ENCODE assay signal across 9 cellular contexts in genomic region chrX:7109838-7110793, GRCh38. TPM values are rescaled to one million over a fixed set of nuclear protein-coding genes. Genes with fewer than 3 reads are reported as not detected.
DNase-seq lines count a peak whose midpoint lies in the region; ATAC-seq and TF ChIP-seq lines count a peak whose summit lies in the region.
"Had no signal": no experiment of that assay in that cellular context is flagged by ENCODE, and none has a peak within 500 bp of the region (broad histone marks: within the 10 kb centered on the region; RNA-seq: fewer than 3 reads in every experiment).

No MANE protein-coding gene starts in this region.

- H3K9me2 ChIP-seq in GM23338 (ENCODE audit: insufficient read depth) = no peaks in the 10 kb centered on the region

- intact Hi-C loops in natural killer cell (cut with micrococcal nuclease) = no loop called here
- intact Hi-C loops in activated naive CD4-positive, alpha-beta T cell treated with anti-CD3 and anti-CD28 coated beads for 36 hours (cut with micrococcal nuclease) = no loop called here

- ATAC-seq in GM23338 (peak; percentile 62), natural killer cell (no peak)

- H3K27me3 Mint-ChIP-seq in GM23338 (ENCODE audit: insufficient read depth, low read depth, poor library complexity) = peaks cover 3% of the 10 kb centered on the region
- H3K27me3 Mint-ChIP-seq in natural killer cell (ENCODE audit: low read depth in 2 of 2) = no peaks in the 10 kb centered on the region
- H3K27me3 Mint-ChIP-seq in activated naive CD4-positive, alpha-beta T cell treated with anti-CD3 and anti-CD28 coated beads for 36 hours (ENCODE audit: low read depth) = no peaks in the 10 kb centered on the region

- peak overlapping the region; percentile 46; the same call in 1 of the 2 replicates for H3K27ac Mint-ChIP-seq in GM23338
- peak overlapping the region; percentile 3 to 87 for H3K27ac Mint-ChIP-seq in natural killer cell
- no peak overlapping the region for H3K27ac Mint-ChIP-seq in activated naive CD4-positive, alpha-beta T cell treated with anti-CD3 and anti-CD28 coated beads for 36 hours

- H3K4me2 ChIP-seq in GM23338 = 0 out of 2 replicates have a peak overlapping the region, but pooled peaks have one; percentile 38

- TF ChIP-seq CTCF in GM23338 (conservative IDR thresholded peaks at IDR 0.05; ENCODE audit: low read depth in 2 of 2) (no peak), natural killer cell (IDR thresholded peaks at IDR 0.05) (no peak)

- H3K36me3 Mint-ChIP-seq in GM23338 (ENCODE audit: low read depth) = peaks cover 5% of the 10 kb centered on the region; the same call in 1 of the 3 replicates
- H3K36me3 Mint-ChIP-seq in natural killer cell = no peaks in the 10 kb centered on the region
- no peaks in the 10 kb centered on the region for H3K36me3 Mint-ChIP-seq in activated naive CD4-positive, alpha-beta T cell treated with anti-CD3 and anti-CD28 coated beads for 36 hours (ENCODE audit: low read depth)

- H3K4me1 Mint-ChIP-seq in GM23338 = peaks cover 21% of the 10 kb centered on the region
- peaks cover 35 to 37% of the 10 kb centered on the region in 2 donors for H3K4me1 Mint-ChIP-seq in natural killer cell
- H3K4me1 Mint-ChIP-seq in activated naive CD4-positive, alpha-beta T cell treated with anti-CD3 and anti-CD28 coated beads for 36 hours (ENCODE audit: low read depth) = peaks cover 23% of the 10 kb centered on the region

- no peak overlapping the region for H2AFZ ChIP-seq in GM23338

- H3K27ac ChIP-seq in GM23338 (ENCODE audit: low read depth) (no peak overlapping the region), KOPT-K1 (ENCODE audit: low read depth, low read length, poor library complexity, severe bottlenecking) (peak overlapping the region; percentile 81)
- H3K27ac ChIP-seq: 22Rv1 had no signal

- H3K79me2 ChIP-seq in GM23338 (replicated peaks; ENCODE audit: insufficient read depth) = no peaks in the 10 kb centered on the region

- H3F3A ChIP-seq in GM23338 (replicated peaks; ENCODE audit: low read depth) = no peaks in the 10 kb centered on the region

- peaks cover 11% of the 10 kb centered on the region; the same call in 1 of the 2 replicates for H3K4me1 ChIP-seq in GM23338 (ENCODE audit: insufficient read depth)

- H3K9me3 Mint-ChIP-seq in GM23338 (no peaks in the 10 kb centered on the region; the same call in 2 of the 3 replicates), natural killer cell (no peaks in the 10 kb centered on the region)
- H3K9me3 Mint-ChIP-seq in activated naive CD4-positive, alpha-beta T cell treated with anti-CD3 and anti-CD28 coated beads for 36 hours = no peaks in the 10 kb centered on the region

- H3K9me3 ChIP-seq in KOPT-K1 (ENCODE audit: insufficient read depth, low read length, poor library complexity, severe bottlenecking) = no peaks in the 10 kb centered on the region

- no peaks in the 10 kb centered on the region for H3K36me3 ChIP-seq in GM23338 (ENCODE audit: insufficient read depth)
- H3K36me3 ChIP-seq in KOPT-K1 (ENCODE audit: insufficient read depth, low read length) = peaks cover 22% of the 10 kb centered on the region; the same call in 1 of the 2 replicates

- no peak overlapping the region for H3K4me3 ChIP-seq in GM23338

- no peaks in the 10 kb centered on the region for H4K20me1 ChIP-seq in GM23338 (replicated peaks; ENCODE audit: insufficient read depth)

- H3K4me3 Mint-ChIP-seq in GM23338 (no peak overlapping the region), natural killer cell (peak overlapping the region; percentile 33)
- H3K4me3 Mint-ChIP-seq in activated naive CD4-positive, alpha-beta T cell treated with anti-CD3 and anti-CD28 coated beads for 36 hours = no peak overlapping the region

- peak; percentile 16 for DNase-seq in DMS 273 (lab: John Stamatoyannopoulos, UW; ENCODE audit: unreplicated experiment)
- no peak for DNase-seq in DMS 273 treated with DMSO at 0.1 percent for 48 hours (lab: John Stamatoyannopoulos, UW)
- DNase-seq in GM23338 (ENCODE audit: low spot score) = no peak
- no peak for DNase-seq in natural killer cell
- no peak for DNase-seq in DMS153 (lab: John Stamatoyannopoulos, UW)
- DNase-seq in activated naive CD4-positive, alpha-beta T cell treated with anti-CD3 and anti-CD28 coated beads for 36 hours = no peak
- no peak for DNase-seq in SKM-1 treated with dmso at 0.1 percent for 144 hours (lab: John Stamatoyannopoulos, UW; ENCODE audit: unreplicated experiment)

- H3K27me3 ChIP-seq in GM23338 (ENCODE audit: insufficient read depth) = no peaks in the 10 kb centered on the region

- CTCF ChIA-PET in activated naive CD4-positive, alpha-beta T cell treated with anti-CD3 and anti-CD28 coated beads for 36 hours (lab: Charles Lee) = no interaction called here

TF ChIP-seq in GM23338, 12 proteins besides CTCF, POLR2A, EP300 and RAD21 (continues in another document):
- no peak for TF ChIP-seq ETS1 (IDR thresholded peaks at IDR 0.05)
- TF ChIP-seq NANOG (IDR thresholded peaks at IDR 0.05; ENCODE audit: borderline replicate concordance) = no peak
- TF ChIP-seq EZH2 (IDR thresholded peaks at IDR 0.05; ENCODE audit: low read depth, unreplicated experiment) = no peak
- no peak for TF ChIP-seq REST (IDR thresholded peaks at IDR 0.05; ENCODE audit: unreplicated experiment)
- no peak for TF ChIP-seq STAT1 (IDR thresholded peaks at IDR 0.05; ENCODE audit: unreplicated experiment)
- TF ChIP-seq JUNB (IDR thresholded peaks at IDR 0.05; ENCODE audit: unreplicated experiment) = no peak
- TF ChIP-seq CREB1 (CRISPR knock-in tag; IDR thresholded peaks at IDR 0.05; ENCODE audit: low read depth) = no peak
- no peak for TF ChIP-seq POLR2AphosphoS5 (IDR thresholded peaks at IDR 0.05; ENCODE audit: low read depth)

RNA-seq across cellular contexts. Expression of gene STS, which starts 37.4 kb away (rescaled TPM):
- total RNA-seq in GM23338 (2014; rRNA removed; shearing (Covaris generic)) = 1.4 and 1.7 TPM in 2 replicates
- polyA plus RNA-seq in GM23338 (2016; fragmentation: Nextera tagmentation; extraction: Ambion mirVana) = 0.44 and 0.47 TPM in 2 replicates
- 1 to 10 TPM; 2.4 to 4.6 (median 2.8) TPM for total RNA-seq in natural killer cell
- total RNA-seq in activated naive CD4-positive, alpha-beta T cell treated with anti-CD3 and anti-CD28 coated beads for 36 hours = under 1 TPM; 0.32 to 0.38 TPM

RNA-seq across cellular contexts. Expression of gene PUDP, which starts 37.8 kb away (rescaled TPM):
- 21.9 and 22.4 TPM in 2 replicates for total RNA-seq in GM23338 (2014; rRNA removed; shearing (Covaris generic))
- polyA plus RNA-seq in GM23338 (2016; fragmentation: Nextera tagmentation; extraction: Ambion mirVana) = 16.1 and 17.2 TPM in 2 replicates
- total RNA-seq in natural killer cell = 10 to 100 TPM in 1 of 3 donors, 1 to 10 TPM in 2; 5.4 to 11.4 (median 5.6) TPM
- 10 to 100 TPM; 10.7 to 13.6 TPM for total RNA-seq in activated naive CD4-positive, alpha-beta T cell treated with anti-CD3 and anti-CD28 coated beads for 36 hours
